ENCODE assay signal across 23 cellular contexts in genomic region chr1:113995382-113995781, GRCh38.
"Had no signal": no experiment of that assay in that cellular context is flagged by ENCODE, and none has a peak within 500 bp of the region (broad histone marks: within the 10 kb centered on the region; RNA-seq: fewer than 3 reads in every experiment).

No MANE protein-coding gene starts in this region.

- H3K9me3 ChIP-seq: colonic mucosa had no signal

- FAIRE-seq: endometrium, endothelial cell of umbilical vein, frontal cortex, keratinocyte had no signal

- H3K36me3 ChIP-seq: colonic mucosa, esophagus muscularis mucosa, gastroesophageal sphincter, heart left ventricle, left lung, lower lobe of right lung had no signal

- H3K27me3 ChIP-seq: colonic mucosa, heart left ventricle, hepatocyte, left lung had no signal

- H3K27ac ChIP-seq: colonic mucosa, esophagus muscularis mucosa, foreskin keratinocyte, gastroesophageal sphincter, heart left ventricle, hepatocyte, left lung, lower lobe of right lung had no signal

- H3K4me3 ChIP-seq: colonic mucosa, esophagus muscularis mucosa, gastroesophageal sphincter, heart left ventricle, hepatocyte, left lung, lower lobe of right lung, mucosa of descending colon had no signal

- H3K79me2 ChIP-seq: hepatocyte had no signal

- H3K4me1 ChIP-seq: colonic mucosa, esophagus muscularis mucosa, foreskin keratinocyte, gastroesophageal sphincter, left lung, lower lobe of right lung had no signal

- DNase-seq: colonic mucosa; cortex of kidney; effector CD8-positive, alpha-beta T cell; effector memory CD8-positive, alpha-beta T cell; endodermal cell; foreskin keratinocyte; heart left ventricle; hypothalamus; immature natural killer cell; left cardiac atrium; left lung; left ventricle myocardium superior; lower lobe of right lung; mesenchymal stem cell; mucosa of descending colon; naive B cell had no signal

- H2AFZ ChIP-seq: hepatocyte had no signal

- ATAC-seq: effector memory CD8-positive, alpha-beta T cell; foreskin keratinocyte; gastroesophageal sphincter; heart left ventricle; left cardiac atrium; left lung; left ventricle myocardium superior; lower lobe of right lung; mucosa of descending colon had no signal

- H3K4me2 ChIP-seq: hepatocyte had no signal
